Comparison of ENCODE assay signal across 1 cellular context in the genomic region with DNA sequence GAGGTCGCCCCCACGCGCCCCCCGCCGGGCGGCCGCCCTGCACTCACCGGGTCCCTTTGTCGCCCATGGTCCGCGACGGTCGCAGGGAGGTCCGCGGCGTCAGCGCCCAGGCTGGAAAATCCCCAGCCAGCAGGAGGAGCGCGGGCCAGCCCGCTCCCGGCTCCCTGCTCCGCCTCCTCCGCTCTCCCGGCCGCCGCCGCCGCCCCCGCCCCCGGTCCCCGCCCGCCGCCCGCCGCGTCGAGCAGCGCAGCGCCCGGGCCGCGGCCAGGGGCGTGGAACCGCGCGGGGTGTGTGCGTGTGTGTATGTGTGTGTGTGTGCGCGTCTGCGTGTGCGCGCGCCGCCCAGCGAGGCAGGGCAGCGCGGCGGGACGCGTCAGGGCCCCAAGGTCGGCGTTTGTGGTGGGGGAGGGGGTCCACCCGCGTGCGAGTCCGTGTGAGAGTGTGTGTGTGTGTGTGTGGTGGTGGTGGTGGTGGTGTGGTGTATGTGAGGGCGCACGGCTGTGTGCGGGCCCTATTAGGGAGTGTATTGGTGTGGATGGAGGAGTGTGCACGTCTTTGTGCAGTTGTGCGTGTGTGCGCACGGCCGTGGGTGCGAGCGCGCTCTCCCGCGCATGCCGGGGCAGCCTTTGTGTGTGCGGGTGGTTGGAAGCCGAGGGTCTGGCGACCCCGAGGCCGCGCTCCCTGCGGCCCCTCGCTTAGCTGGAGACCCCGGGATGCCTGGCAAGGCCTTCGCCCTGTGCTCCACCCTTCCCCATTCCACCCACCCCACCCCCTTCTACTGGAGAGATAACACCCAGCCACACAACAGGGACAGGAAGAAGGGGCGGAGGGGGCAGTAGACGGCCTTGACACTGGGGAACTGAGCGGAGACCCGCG.
TF ChIP-seq lines count a peak whose summit lies in the region.

A gene (minus strand): TSS at position 121 of the 876 bp plus-strand sequence. CDS start 54 bp downstream, at position 67.

TF ChIP-seq in HepG2, 621 proteins besides CTCF, POLR2A, EP300 and RAD21 (continued from another document and continues in another):
- TF ChIP-seq, protein P1, sequence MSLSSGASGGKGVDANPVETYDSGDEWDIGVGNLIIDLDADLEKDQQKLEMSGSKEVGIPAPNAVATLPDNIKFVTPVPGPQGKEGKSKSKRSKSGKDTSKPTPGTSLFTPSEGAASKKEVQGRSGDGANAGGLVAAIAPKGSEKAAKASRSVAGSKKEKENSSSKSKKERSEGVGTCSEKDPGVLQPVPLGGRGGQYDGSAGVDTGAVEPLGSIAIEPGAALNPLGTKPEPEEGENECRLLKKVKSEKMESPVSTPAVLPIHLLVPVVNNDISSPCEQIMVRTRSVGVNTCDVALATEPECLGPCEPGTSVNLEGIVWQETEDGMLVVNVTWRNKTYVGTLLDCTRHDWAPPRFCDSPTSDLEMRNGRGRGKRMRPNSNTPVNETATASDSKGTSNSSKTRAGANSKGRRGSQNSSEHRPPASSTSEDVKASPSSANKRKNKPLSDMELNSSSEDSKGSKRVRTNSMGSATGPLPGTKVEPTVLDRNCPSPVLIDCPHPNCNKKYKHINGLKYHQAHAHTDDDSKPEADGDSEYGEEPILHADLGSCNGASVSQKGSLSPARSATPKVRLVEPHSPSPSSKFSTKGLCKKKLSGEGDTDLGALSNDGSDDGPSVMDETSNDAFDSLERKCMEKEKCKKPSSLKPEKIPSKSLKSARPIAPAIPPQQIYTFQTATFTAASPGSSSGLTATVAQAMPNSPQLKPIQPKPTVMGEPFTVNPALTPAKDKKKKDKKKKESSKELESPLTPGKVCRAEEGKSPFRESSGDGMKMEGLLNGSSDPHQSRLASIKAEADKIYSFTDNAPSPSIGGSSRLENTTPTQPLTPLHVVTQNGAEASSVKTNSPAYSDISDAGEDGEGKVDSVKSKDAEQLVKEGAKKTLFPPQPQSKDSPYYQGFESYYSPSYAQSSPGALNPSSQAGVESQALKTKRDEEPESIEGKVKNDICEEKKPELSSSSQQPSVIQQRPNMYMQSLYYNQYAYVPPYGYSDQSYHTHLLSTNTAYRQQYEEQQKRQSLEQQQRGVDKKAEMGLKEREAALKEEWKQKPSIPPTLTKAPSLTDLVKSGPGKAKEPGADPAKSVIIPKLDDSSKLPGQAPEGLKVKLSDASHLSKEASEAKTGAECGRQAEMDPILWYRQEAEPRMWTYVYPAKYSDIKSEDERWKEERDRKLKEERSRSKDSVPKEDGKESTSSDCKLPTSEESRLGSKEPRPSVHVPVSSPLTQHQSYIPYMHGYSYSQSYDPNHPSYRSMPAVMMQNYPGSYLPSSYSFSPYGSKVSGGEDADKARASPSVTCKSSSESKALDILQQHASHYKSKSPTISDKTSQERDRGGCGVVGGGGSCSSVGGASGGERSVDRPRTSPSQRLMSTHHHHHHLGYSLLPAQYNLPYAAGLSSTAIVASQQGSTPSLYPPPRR (CRISPR knock-in tag; IDR thresholded peaks at IDR 0.05; ENCODE audit: borderline replicate concordance) = peak; percentile 85
- TF ChIP-seq HES4 (CRISPR knock-in tag; IDR thresholded peaks at IDR 0.05; ENCODE audit: borderline replicate concordance) = no peak
- TF ChIP-seq IKZF1 (IDR thresholded peaks at IDR 0.05) = no peak
- TF ChIP-seq ZNF383 (CRISPR knock-in tag; IDR thresholded peaks at IDR 0.05; ENCODE audit: borderline replicate concordance) = no peak
- TF ChIP-seq, protein P2, sequence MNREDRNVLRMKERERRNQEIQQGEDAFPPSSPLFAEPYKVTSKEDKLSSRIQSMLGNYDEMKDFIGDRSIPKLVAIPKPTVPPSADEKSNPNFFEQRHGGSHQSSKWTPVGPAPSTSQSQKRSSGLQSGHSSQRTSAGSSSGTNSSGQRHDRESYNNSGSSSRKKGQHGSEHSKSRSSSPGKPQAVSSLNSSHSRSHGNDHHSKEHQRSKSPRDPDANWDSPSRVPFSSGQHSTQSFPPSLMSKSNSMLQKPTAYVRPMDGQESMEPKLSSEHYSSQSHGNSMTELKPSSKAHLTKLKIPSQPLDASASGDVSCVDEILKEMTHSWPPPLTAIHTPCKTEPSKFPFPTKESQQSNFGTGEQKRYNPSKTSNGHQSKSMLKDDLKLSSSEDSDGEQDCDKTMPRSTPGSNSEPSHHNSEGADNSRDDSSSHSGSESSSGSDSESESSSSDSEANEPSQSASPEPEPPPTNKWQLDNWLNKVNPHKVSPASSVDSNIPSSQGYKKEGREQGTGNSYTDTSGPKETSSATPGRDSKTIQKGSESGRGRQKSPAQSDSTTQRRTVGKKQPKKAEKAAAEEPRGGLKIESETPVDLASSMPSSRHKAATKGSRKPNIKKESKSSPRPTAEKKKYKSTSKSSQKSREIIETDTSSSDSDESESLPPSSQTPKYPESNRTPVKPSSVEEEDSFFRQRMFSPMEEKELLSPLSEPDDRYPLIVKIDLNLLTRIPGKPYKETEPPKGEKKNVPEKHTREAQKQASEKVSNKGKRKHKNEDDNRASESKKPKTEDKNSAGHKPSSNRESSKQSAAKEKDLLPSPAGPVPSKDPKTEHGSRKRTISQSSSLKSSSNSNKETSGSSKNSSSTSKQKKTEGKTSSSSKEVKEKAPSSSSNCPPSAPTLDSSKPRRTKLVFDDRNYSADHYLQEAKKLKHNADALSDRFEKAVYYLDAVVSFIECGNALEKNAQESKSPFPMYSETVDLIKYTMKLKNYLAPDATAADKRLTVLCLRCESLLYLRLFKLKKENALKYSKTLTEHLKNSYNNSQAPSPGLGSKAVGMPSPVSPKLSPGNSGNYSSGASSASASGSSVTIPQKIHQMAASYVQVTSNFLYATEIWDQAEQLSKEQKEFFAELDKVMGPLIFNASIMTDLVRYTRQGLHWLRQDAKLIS (CRISPR knock-in tag; IDR thresholded peaks at IDR 0.05) = no peak
- TF ChIP-seq U2AF2 (IDR thresholded peaks at IDR 0.05; ENCODE audit: low read depth, low read length) = no peak
- TF ChIP-seq, protein P3, sequence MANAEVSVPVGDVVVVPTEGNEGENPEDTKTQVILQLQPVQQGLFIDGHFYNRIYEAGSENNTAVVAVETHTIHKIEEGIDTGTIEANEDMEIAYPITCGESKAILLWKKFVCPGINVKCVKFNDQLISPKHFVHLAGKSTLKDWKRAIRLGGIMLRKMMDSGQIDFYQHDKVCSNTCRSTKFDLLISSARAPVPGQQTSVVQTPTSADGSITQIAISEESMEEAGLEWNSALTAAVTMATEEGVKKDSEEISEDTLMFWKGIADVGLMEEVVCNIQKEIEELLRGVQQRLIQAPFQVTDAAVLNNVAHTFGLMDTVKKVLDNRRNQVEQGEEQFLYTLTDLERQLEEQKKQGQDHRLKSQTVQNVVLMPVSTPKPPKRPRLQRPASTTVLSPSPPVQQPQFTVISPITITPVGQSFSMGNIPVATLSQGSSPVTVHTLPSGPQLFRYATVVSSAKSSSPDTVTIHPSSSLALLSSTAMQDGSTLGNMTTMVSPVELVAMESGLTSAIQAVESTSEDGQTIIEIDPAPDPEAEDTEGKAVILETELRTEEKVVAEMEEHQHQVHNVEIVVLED (CRISPR knock-in tag; IDR thresholded peaks at IDR 0.05; ENCODE audit: borderline replicate concordance) = peak; percentile 64; the same call in 1 of the 2 replicates
- TF ChIP-seq HDAC1 (CRISPR knock-in tag; IDR thresholded peaks at IDR 0.05) = peak; percentile 84
- no peak for TF ChIP-seq ZNF17 (CRISPR knock-in tag; IDR thresholded peaks at IDR 0.05)
- TF ChIP-seq ZNF484 (CRISPR knock-in tag; IDR thresholded peaks at IDR 0.05; ENCODE audit: borderline replicate concordance, low read depth) = no peak; the same call in 1 of the 2 replicates
- peak; percentile 83 for TF ChIP-seq ZMYM3 (CRISPR knock-in tag; IDR thresholded peaks at IDR 0.05)
- TF ChIP-seq, protein P4, sequence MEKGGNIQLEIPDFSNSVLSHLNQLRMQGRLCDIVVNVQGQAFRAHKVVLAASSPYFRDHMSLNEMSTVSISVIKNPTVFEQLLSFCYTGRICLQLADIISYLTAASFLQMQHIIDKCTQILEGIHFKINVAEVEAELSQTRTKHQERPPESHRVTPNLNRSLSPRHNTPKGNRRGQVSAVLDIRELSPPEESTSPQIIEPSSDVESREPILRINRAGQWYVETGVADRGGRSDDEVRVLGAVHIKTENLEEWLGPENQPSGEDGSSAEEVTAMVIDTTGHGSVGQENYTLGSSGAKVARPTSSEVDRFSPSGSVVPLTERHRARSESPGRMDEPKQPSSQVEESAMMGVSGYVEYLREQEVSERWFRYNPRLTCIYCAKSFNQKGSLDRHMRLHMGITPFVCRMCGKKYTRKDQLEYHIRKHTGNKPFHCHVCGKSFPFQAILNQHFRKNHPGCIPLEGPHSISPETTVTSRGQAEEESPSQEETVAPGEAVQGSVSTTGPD (CRISPR knock-in tag; IDR thresholded peaks at IDR 0.05) = no peak
- no peak for TF ChIP-seq ZNF570 (CRISPR knock-in tag; IDR thresholded peaks at IDR 0.05; ENCODE audit: borderline replicate concordance)
- TF ChIP-seq, protein P5, sequence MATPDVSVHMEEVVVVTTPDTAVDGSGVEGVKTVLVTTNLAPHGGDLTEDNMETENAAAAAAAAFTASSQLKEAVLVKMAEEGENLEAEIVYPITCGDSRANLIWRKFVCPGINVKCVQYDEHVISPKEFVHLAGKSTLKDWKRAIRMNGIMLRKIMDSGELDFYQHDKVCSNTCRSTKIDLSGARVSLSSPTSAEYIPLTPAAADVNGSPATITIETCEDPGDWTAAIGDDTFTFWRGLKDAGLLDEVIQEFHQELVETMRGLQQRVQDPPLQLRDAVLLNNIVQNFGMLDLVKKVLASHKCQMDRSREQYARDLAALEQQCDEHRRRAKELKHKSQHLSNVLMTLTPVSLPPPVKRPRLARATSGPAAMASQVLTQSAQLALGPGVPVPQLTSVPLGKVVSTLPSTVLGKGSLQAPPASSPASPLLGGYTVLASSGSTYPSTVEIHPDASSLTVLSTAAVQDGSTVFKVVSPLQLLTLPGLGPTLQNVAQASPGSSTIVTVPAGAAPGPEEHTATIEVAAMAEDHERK (CRISPR knock-in tag; IDR thresholded peaks at IDR 0.05; ENCODE audit: low read depth) = no peak
- TF ChIP-seq ERF (CRISPR knock-in tag; IDR thresholded peaks at IDR 0.05) = peak; percentile 87
- TF ChIP-seq, protein P6, sequence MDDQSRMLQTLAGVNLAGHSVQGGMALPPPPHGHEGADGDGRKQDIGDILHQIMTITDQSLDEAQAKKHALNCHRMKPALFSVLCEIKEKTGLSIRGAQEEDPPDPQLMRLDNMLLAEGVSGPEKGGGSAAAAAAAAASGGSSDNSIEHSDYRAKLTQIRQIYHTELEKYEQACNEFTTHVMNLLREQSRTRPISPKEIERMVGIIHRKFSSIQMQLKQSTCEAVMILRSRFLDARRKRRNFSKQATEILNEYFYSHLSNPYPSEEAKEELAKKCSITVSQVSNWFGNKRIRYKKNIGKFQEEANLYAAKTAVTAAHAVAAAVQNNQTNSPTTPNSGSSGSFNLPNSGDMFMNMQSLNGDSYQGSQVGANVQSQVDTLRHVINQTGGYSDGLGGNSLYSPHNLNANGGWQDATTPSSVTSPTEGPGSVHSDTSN (CRISPR knock-in tag; IDR thresholded peaks at IDR 0.05; ENCODE audit: borderline replicate concordance) = no peak
- TF ChIP-seq ZBTB7B (CRISPR knock-in tag; IDR thresholded peaks at IDR 0.05) = peak; percentile 97
- peak; percentile 62 for TF ChIP-seq HOXA3 (CRISPR knock-in tag; IDR thresholded peaks at IDR 0.05)
- TF ChIP-seq ZNF605 (CRISPR knock-in tag; IDR thresholded peaks at IDR 0.05) = peak; percentile 66; the same call in 1 of the 2 replicates
- no peak for TF ChIP-seq MZF1 (CRISPR knock-in tag; IDR thresholded peaks at IDR 0.05; ENCODE audit: borderline replicate concordance)
- TF ChIP-seq CENPX (CRISPR knock-in tag; IDR thresholded peaks at IDR 0.05) = no peak
- TF ChIP-seq ZNF564 (CRISPR knock-in tag; IDR thresholded peaks at IDR 0.05) = peak; percentile 46; the same call in 1 of the 2 replicates
- TF ChIP-seq, protein P7, sequence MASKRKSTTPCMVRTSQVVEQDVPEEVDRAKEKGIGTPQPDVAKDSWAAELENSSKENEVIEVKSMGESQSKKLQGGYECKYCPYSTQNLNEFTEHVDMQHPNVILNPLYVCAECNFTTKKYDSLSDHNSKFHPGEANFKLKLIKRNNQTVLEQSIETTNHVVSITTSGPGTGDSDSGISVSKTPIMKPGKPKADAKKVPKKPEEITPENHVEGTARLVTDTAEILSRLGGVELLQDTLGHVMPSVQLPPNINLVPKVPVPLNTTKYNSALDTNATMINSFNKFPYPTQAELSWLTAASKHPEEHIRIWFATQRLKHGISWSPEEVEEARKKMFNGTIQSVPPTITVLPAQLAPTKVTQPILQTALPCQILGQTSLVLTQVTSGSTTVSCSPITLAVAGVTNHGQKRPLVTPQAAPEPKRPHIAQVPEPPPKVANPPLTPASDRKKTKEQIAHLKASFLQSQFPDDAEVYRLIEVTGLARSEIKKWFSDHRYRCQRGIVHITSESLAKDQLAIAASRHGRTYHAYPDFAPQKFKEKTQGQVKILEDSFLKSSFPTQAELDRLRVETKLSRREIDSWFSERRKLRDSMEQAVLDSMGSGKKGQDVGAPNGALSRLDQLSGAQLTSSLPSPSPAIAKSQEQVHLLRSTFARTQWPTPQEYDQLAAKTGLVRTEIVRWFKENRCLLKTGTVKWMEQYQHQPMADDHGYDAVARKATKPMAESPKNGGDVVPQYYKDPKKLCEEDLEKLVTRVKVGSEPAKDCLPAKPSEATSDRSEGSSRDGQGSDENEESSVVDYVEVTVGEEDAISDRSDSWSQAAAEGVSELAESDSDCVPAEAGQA (IDR thresholded peaks at IDR 0.05; ENCODE audit: low read depth) = no peak
- TF ChIP-seq, protein P7 (CRISPR knock-in tag; IDR thresholded peaks at IDR 0.05; ENCODE audit: borderline replicate concordance) = no peak
